Comparison of ENCODE assay signal across 26 cellular contexts in the genomic region with DNA sequence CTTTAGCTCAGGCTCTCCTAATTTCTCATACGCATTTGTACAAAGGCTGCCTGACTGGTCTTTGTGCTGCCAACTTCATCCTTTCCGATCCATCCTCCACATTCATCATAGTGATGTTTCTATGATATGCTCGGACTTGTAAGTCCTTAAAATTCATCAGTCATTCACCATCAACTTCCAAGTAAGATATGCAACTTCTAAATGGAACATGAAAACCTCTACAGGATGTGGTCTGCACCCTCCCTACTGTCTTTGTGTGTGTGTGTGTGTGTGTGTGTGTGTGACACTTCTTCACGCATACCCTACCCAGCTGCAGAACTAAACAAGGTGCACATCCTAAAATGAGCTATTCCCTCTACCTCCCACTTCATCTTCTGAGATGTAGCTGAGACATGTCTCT.
"Had no signal": no experiment of that assay in that cellular context is flagged by ENCODE, and none has a peak within 500 bp of the region (broad histone marks: within the 10 kb centered on the region; RNA-seq: fewer than 3 reads in every experiment).

No MANE protein-coding gene starts in this region.

- H3K27ac Mint-ChIP-seq: activated CD4-positive, alpha-beta memory T cell treated with anti-CD3 and anti-CD28 coated beads for 36 hours; activated naive CD4-positive, alpha-beta T cell treated with anti-CD3 and anti-CD28 coated beads, Interleukin-2, amount 10 ng/mL, durations not matched to agents 7 days and 5 days; activated naive CD8-positive, alpha-beta T cell treated with anti-CD3 and anti-CD28 coated beads for 36 hours had no signal

- H3K36me3 ChIP-seq: SJCRH30 had no signal

- ATAC-seq: activated CD4-positive, CD25-positive, alpha-beta regulatory T cell treated with anti-CD3 and anti-CD28 coated beads, Interleukin-2, amount 50 U/mL, for 24 hours; Panc1 had no signal

- H3K4me3 Mint-ChIP-seq: activated CD4-positive, alpha-beta memory T cell treated with anti-CD3 and anti-CD28 coated beads for 36 hours; activated naive CD4-positive, alpha-beta T cell treated with anti-CD3 and anti-CD28 coated beads, Interleukin-2, amount 10 ng/mL, durations not matched to agents 7 days and 5 days; activated naive CD8-positive, alpha-beta T cell treated with anti-CD3 and anti-CD28 coated beads for 36 hours had no signal

- DNase-seq: activated CD4-positive, alpha-beta memory T cell treated with anti-CD3 and anti-CD28 coated beads for 36 hours; activated CD4-positive, alpha-beta T cell treated with anti-CD3 and anti-CD28 coated beads for 4 hours; activated CD4-positive, alpha-beta T cell treated with anti-CD3 and anti-CD28 coated beads, Interleukin-2, amount 50 U/mL, for 1 hour; activated effector memory CD4-positive, alpha-beta T cell treated with Interleukin-2 at 50 U/mL for 16 hours; activated naive CD4-positive, alpha-beta T cell treated with anti-CD3 and anti-CD28 coated beads, Interleukin-2, amount 10 ng/mL, durations not matched to agents 7 days and 5 days; activated naive CD8-positive, alpha-beta T cell treated with anti-CD3 and anti-CD28 coated beads for 36 hours; activated T-cell treated with anti-CD3 and anti-CD28 coated beads, Interleukin-2, amount 50 U/mL, for 1 hour; amniotic stem cell; aorta; NCI-H1092 treated with DMSO at 0.1 percent for 48 hours; NCI-H1417; NCI-H146; NCI-H187 treated with DMSO at 0.1 percent for 48 hours; NCI-H2081; NCI-H2171 treated with DMSO at 0.1 percent for 48 hours; NCI-H2227 treated with DMSO at 0.1 percent for 48 hours; NCI-H446 treated with DMSO at 0.1 percent for 48 hours; NCI-H524; NCI-H69; NCI-H82; SHP77; SJCRH30; T1000 had no signal

- H3K27me3 ChIP-seq: SJCRH30 had no signal

- H3K36me3 Mint-ChIP-seq: activated CD4-positive, alpha-beta memory T cell treated with anti-CD3 and anti-CD28 coated beads for 36 hours; activated naive CD4-positive, alpha-beta T cell treated with anti-CD3 and anti-CD28 coated beads, Interleukin-2, amount 10 ng/mL, durations not matched to agents 7 days and 5 days had no signal

- H3K27me3 Mint-ChIP-seq: activated naive CD4-positive, alpha-beta T cell treated with anti-CD3 and anti-CD28 coated beads, Interleukin-2, amount 10 ng/mL, durations not matched to agents 7 days and 5 days had no signal

- H3K4me3 ChIP-seq: SJCRH30, SK-N-MC had no signal
